14 cellular contexts compared by ENCODE assay signal in the genomic region with DNA sequence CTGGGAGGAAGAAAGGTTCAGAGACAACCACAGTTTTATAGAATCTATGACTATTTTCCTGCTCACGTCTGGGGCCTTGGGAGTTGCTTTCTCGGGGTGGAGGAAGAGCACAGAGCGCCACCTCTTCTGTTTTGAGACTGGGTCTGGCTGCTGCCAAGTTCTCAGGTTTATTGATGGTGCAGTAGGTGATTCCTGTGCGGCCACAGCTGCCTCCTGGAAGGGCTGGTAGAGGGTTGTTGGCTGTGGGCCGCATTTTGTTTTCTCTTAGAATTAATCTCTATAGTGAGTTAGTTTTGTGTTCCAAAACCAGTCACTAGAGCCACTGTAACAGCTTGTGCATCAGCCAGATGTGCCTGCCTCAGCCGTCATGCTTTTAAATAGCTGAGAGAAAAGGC. TPM values are rescaled to one million over a fixed set of nuclear protein-coding genes. Genes with fewer than 3 reads are reported as not detected.
DNase-seq lines count a peak whose midpoint lies in the region; FAIRE-seq and TF ChIP-seq lines count a peak whose summit lies in the region.
"Had no signal": no experiment of that assay in that cellular context is flagged by ENCODE, and none has a peak within 500 bp of the region (broad histone marks: within the 10 kb centered on the region; RNA-seq: fewer than 3 reads in every experiment).

No MANE protein-coding gene starts in this region.

- peaks cover 10% of the 10 kb centered on the region for H3K4me1 Mint-ChIP-seq in progenitor cell of endocrine pancreas (ENCODE audit: low read depth)

- DNase-seq in NCI-H1092 treated with DMSO at 0.1 percent for 48 hours (lab: John Stamatoyannopoulos, UW) (peak; percentile 8), NCI-H1092 (lab: John Stamatoyannopoulos, UW) (no peak), NCI-H1694 (lab: John Stamatoyannopoulos, UW) (peak; percentile 21), breast epithelium (ENCODE audit: low spot score in 2 of 2) (no peak), progenitor cell of endocrine pancreas (ENCODE audit: low spot score, unreplicated experiment) (no peak), cerebellar cortex (ENCODE audit: low spot score) (no peak), DMS53 (lab: John Stamatoyannopoulos, UW) (no peak), H54 (ENCODE audit: insufficient read length, low spot score) (no peak)
- DNase-seq: Kasumi-1, NCI-H748 treated with DMSO at 0.1 percent for 48 hours had no signal

- H3K27me3 Mint-ChIP-seq in progenitor cell of endocrine pancreas = no peaks in the 10 kb centered on the region

- peaks cover 0 to 23% of the 10 kb centered on the region in 2 donors for H3K4me1 ChIP-seq in breast epithelium
- H3K4me1 ChIP-seq: ascending aorta had no signal

- no peak for TF ChIP-seq CTCF in breast epithelium (IDR thresholded peaks at IDR 0.05)
- no peak for TF ChIP-seq CTCF in progenitor cell of endocrine pancreas (IDR thresholded peaks at IDR 0.05; ENCODE audit: unreplicated experiment)

- FAIRE-seq in H54 (lab: Jason Lieb, UNC) = no peak
- FAIRE-seq: A204.1, TTC549 had no signal

- TF ChIP-seq POLR2A in breast epithelium (IDR thresholded peaks at IDR 0.05) (no peak), H54 (IDR thresholded peaks at IDR 0.05; ENCODE audit: low read depth, low read length) (no peak)

- peak overlapping the region; percentile 73 for H3K27ac Mint-ChIP-seq in progenitor cell of endocrine pancreas

- peak overlapping the region; percentile 53 to 73 for H3K27ac ChIP-seq in breast epithelium
- H3K27ac ChIP-seq: thoracic aorta had no signal

- no peaks in the 10 kb centered on the region for H3K9me3 Mint-ChIP-seq in progenitor cell of endocrine pancreas (ENCODE audit: low read depth)

- H3K9me3 ChIP-seq in breast epithelium = no peaks in the 10 kb centered on the region
- H3K9me3 ChIP-seq: ascending aorta, thoracic aorta had no signal

- H3K36me3 ChIP-seq in breast epithelium = no peaks in the 10 kb centered on the region
- H3K36me3 ChIP-seq: ascending aorta, thoracic aorta had no signal

- intact Hi-C loops in breast epithelium (cut with DNase I; ENCODE audit: low total_unique reads) = no loop called here

- no peak overlapping the region for H3K4me3 Mint-ChIP-seq in progenitor cell of endocrine pancreas (ENCODE audit: low read depth)

- H3K4me3 ChIP-seq in breast epithelium = no peak overlapping the region
- H3K4me3 ChIP-seq: ascending aorta, thoracic aorta had no signal

- H3K36me3 Mint-ChIP-seq in progenitor cell of endocrine pancreas (ENCODE audit: insufficient read depth) = peaks cover 1% of the 10 kb centered on the region

- H3K27me3 ChIP-seq in breast epithelium = no peaks in the 10 kb centered on the region
- H3K27me3 ChIP-seq: ascending aorta had no signal

RNA-seq across cellular contexts. Expression of gene TBC1D22A, which starts 12.9 kb away (rescaled TPM):
- total RNA-seq in breast epithelium = 10 to 100 TPM; 19.0 to 23.6 (median 23.6) TPM
- total RNA-seq in progenitor cell of endocrine pancreas = 23.2 and 24.2 TPM in 2 replicates

RNA-seq across cellular contexts. Expression of gene CERK, which starts 37.3 kb away (rescaled TPM):
- total RNA-seq in breast epithelium = 10 to 100 TPM; 23.3 to 37.3 (median 26.5) TPM
- total RNA-seq in progenitor cell of endocrine pancreas = 59.2 and 62.0 TPM in 2 replicates

Comparison
In these comparisons a context has a peak if more than half of its experiments do, and no peak if none do; other contexts are left out.
1. DNase-seq: peak in NCI-H1092 treated with DMSO at 0.1 percent for 48 hours (single experiment) and NCI-H1694 (single experiment); none in NCI-H1092 (single experiment), breast epithelium (0 of 2), progenitor cell of endocrine pancreas (single experiment), cerebellar cortex (single experiment), DMS53 (single experiment) and H54 (single experiment).